In genomic region chr2:162344617-162344950, GRCh38 we compare ENCODE assay signal across 8 cellular contexts. TPM values are rescaled to one million over a fixed set of nuclear protein-coding genes. Genes with fewer than 3 reads are reported as not detected.
DNase-seq lines count a peak whose midpoint lies in the region; ATAC-seq and TF ChIP-seq lines count a peak whose summit lies in the region.

No MANE protein-coding gene starts in this region.

- H3K79me1 ChIP-seq in trophoblast cell (ENCODE audit: low read length): peaks cover 4% of the 10 kb centered on the region

- H2AK5ac ChIP-seq in trophoblast cell (ENCODE audit: low read length): no peak overlapping the region

- H2BK12ac ChIP-seq in trophoblast cell (ENCODE audit: low read length): no peak overlapping the region

- no peaks in the 10 kb centered on the region for H3K9me3 ChIP-seq in SJSA1 (replicated peaks)
- no peaks in the 10 kb centered on the region for H3K9me3 ChIP-seq in esophagus (ENCODE audit: control insufficient read depth in 2 of 2, insufficient read depth in 1 of 2, low read depth in 1 of 2, low read length in 1 of 2)
- H3K9me3 ChIP-seq in trophoblast cell (ENCODE audit: insufficient read depth, low read depth, low read length): no peaks in the 10 kb centered on the region
- no peaks in the 10 kb centered on the region; the same call in 1 of the 2 replicates for H3K9me3 ChIP-seq in Karpas-422 (ENCODE audit: low read length)

- DNase-seq in GM23338 (ENCODE audit: low spot score) (no peak), SJSA1 (ENCODE audit: low read depth in 1 of 2, low spot score in 2 of 2) (no peak), trophoblast cell (no peak), Karpas-422 (no peak), mucosa of gallbladder (ENCODE audit: low spot score) (no peak), NCI-H82 treated with DMSO at 0.1 percent for 48 hours (lab: John Stamatoyannopoulos, UW; ENCODE audit: unreplicated experiment) (no peak), T1000 (lab: John Stamatoyannopoulos, UW) (no peak)

- 5 to 7% methylated on average over 8 of the region's 8 CpGs for WGBS in esophagus, 2 donors
- WGBS in trophoblast cell (ENCODE audit: extremely low coverage, insufficient coverage, insufficient read length): no CpG with 5 or more reads among the region's 8 CpGs

- peak overlapping the region; percentile 60 for H3K4me3 ChIP-seq in GM23338
- peak overlapping the region; percentile 64 for H3K4me3 ChIP-seq in SJSA1
- peak overlapping the region; percentile 78 to 93 for H3K4me3 ChIP-seq in esophagus (ENCODE audit: low read depth in 1 of 2, low read length in 2 of 2)
- peak overlapping the region; percentile 96 for H3K4me3 ChIP-seq in trophoblast cell (ENCODE audit: low read depth, low read length)
- no peak overlapping the region for H3K4me3 ChIP-seq in Karpas-422 (ENCODE audit: low read length)

- H2BK120ac ChIP-seq in trophoblast cell (ENCODE audit: insufficient read depth, low read length, poor library complexity): no peak overlapping the region

- ATAC-seq in GM23338: no peak

- H3K18ac ChIP-seq in trophoblast cell (ENCODE audit: low read length): no peak overlapping the region

- H3K27me3 ChIP-seq in GM23338 (ENCODE audit: insufficient read depth) (no peaks in the 10 kb centered on the region), SJSA1 (replicated peaks) (no peaks in the 10 kb centered on the region), esophagus (ENCODE audit: control insufficient read depth in 1 of 2, insufficient read depth in 2 of 2, low read length in 2 of 2) (no peaks in the 10 kb centered on the region), trophoblast cell (ENCODE audit: insufficient read depth, low read length) (no peaks in the 10 kb centered on the region), Karpas-422 (ENCODE audit: low read length) (no peaks in the 10 kb centered on the region)

- no peaks in the 10 kb centered on the region for H3F3A ChIP-seq in GM23338 (replicated peaks; ENCODE audit: low read depth)

- no peak overlapping the region for H2BK5ac ChIP-seq in trophoblast cell (ENCODE audit: low read depth, low read length, poor library complexity)

- H3K23ac ChIP-seq in trophoblast cell (ENCODE audit: low read length): no peak overlapping the region

- H3K36me3 ChIP-seq in GM23338 (ENCODE audit: insufficient read depth): no peaks in the 10 kb centered on the region
- no peaks in the 10 kb centered on the region for H3K36me3 ChIP-seq in SJSA1
- no peaks in the 10 kb centered on the region for H3K36me3 ChIP-seq in esophagus (ENCODE audit: control insufficient read depth in 2 of 2, insufficient read depth in 2 of 2, low read length in 1 of 2)
- H3K36me3 ChIP-seq in trophoblast cell (ENCODE audit: control insufficient read depth in 1 of 2, insufficient read depth in 2 of 2, low read length in 2 of 2): no peaks in the 10 kb centered on the region
- no peaks in the 10 kb centered on the region for H3K36me3 ChIP-seq in Karpas-422 (ENCODE audit: insufficient read depth, low read length)

- peak overlapping the region; percentile 48; the same call in 1 of the 2 replicates for H2AFZ ChIP-seq in GM23338
- peak overlapping the region; percentile 95 for H2AFZ ChIP-seq in trophoblast cell (ENCODE audit: insufficient read depth, low read length, poor library complexity)
- H2AFZ ChIP-seq in Karpas-422 (ENCODE audit: low read length): no peak overlapping the region

- H4K91ac ChIP-seq in trophoblast cell (ENCODE audit: low read depth, low read length): no peak overlapping the region

- H3K79me2 ChIP-seq in GM23338 (replicated peaks; ENCODE audit: insufficient read depth) (peaks cover 30% of the 10 kb centered on the region), trophoblast cell (ENCODE audit: control insufficient read depth, insufficient read depth, low read length, poor library complexity) (no peaks in the 10 kb centered on the region), Karpas-422 (ENCODE audit: low read length) (no peaks in the 10 kb centered on the region)

- no peak overlapping the region for H3K27ac ChIP-seq in GM23338 (ENCODE audit: low read depth)
- no peak overlapping the region for H3K27ac ChIP-seq in SJSA1
- peak overlapping the region; percentile 89 to 95 for H3K27ac ChIP-seq in esophagus (ENCODE audit: low read depth in 2 of 2, low read length in 1 of 2)
- no peak overlapping the region for H3K27ac ChIP-seq in trophoblast cell (ENCODE audit: low read depth, low read length)
- no peak overlapping the region for H3K27ac ChIP-seq in Karpas-422 (ENCODE audit: low read length)

- H4K20me1 ChIP-seq in GM23338 (replicated peaks; ENCODE audit: insufficient read depth): peaks cover 6% of the 10 kb centered on the region
- H4K20me1 ChIP-seq in Karpas-422 (ENCODE audit: insufficient read depth, low read depth, low read length): no peaks in the 10 kb centered on the region

- peak overlapping the region; percentile 75 for H3K4me2 ChIP-seq in GM23338
- peak overlapping the region; percentile 70 for H3K4me2 ChIP-seq in trophoblast cell (ENCODE audit: low read length)
- no peak overlapping the region for H3K4me2 ChIP-seq in Karpas-422 (ENCODE audit: low read depth, low read length, poor library complexity, severe bottlenecking)

- H3K9me3 Mint-ChIP-seq in GM23338: no peaks in the 10 kb centered on the region

- H3K4me3 Mint-ChIP-seq in GM23338: peak overlapping the region; percentile 95

- H3K4me1 ChIP-seq in GM23338 (ENCODE audit: insufficient read depth) (peaks cover 6% of the 10 kb centered on the region), SJSA1 (replicated peaks) (peaks cover 10% of the 10 kb centered on the region; the same call in 1 of the 2 replicates), esophagus (ENCODE audit: control insufficient read depth in 2 of 2, insufficient read depth in 2 of 2, low read length in 1 of 2) (no peaks in the 10 kb centered on the region), trophoblast cell (ENCODE audit: control insufficient read depth in 1 of 2, insufficient read depth in 2 of 2, low read length in 2 of 2) (peaks cover 0 to 5% of the 10 kb centered on the region in 2 experiments), Karpas-422 (ENCODE audit: low read length) (no peaks in the 10 kb centered on the region)

- H3K9ac ChIP-seq in trophoblast cell (ENCODE audit: low read length): no peak overlapping the region
- H3K9ac ChIP-seq in Karpas-422 (ENCODE audit: low read length): no peak overlapping the region

- H3K14ac ChIP-seq in trophoblast cell (ENCODE audit: low read length): no peak overlapping the region

- H3K36me3 Mint-ChIP-seq in GM23338 (ENCODE audit: low read depth): no peaks in the 10 kb centered on the region; the same call in 2 of the 3 replicates

- H3K9me2 ChIP-seq in GM23338 (ENCODE audit: insufficient read depth): peaks cover 5% of the 10 kb centered on the region; the same call in 1 of the 2 replicates
- H3K9me2 ChIP-seq in Karpas-422 (replicated peaks; ENCODE audit: insufficient read depth, low read length): no peaks in the 10 kb centered on the region

- H3K4me1 Mint-ChIP-seq in GM23338: peaks cover 11% of the 10 kb centered on the region; the same call in 2 of the 3 replicates

- no peak for TF ChIP-seq CTCF in GM23338 (conservative IDR thresholded peaks at IDR 0.05; ENCODE audit: low read depth in 2 of 2)

- H3K27ac Mint-ChIP-seq in GM23338: peak overlapping the region; percentile 92

- peaks cover 3% of the 10 kb centered on the region for H3K27me3 Mint-ChIP-seq in GM23338 (ENCODE audit: insufficient read depth, low read depth, poor library complexity)

- H4K12ac ChIP-seq in trophoblast cell (ENCODE audit: low read depth, low read length): no peak overlapping the region

- H3K4ac ChIP-seq in trophoblast cell (ENCODE audit: low read depth, low read length): no peak overlapping the region

- H4K8ac ChIP-seq in trophoblast cell (ENCODE audit: low read depth, low read length): peak overlapping the region; percentile 82

TF ChIP-seq in GM23338, 12 proteins besides CTCF, POLR2A, EP300 and RAD21 (continues in another document):
- TF ChIP-seq POLR2AphosphoS5 (IDR thresholded peaks at IDR 0.05; ENCODE audit: low read depth): no peak
- TF ChIP-seq STAT1 (IDR thresholded peaks at IDR 0.05; ENCODE audit: unreplicated experiment): no peak
- no peak for TF ChIP-seq CREB1 (CRISPR knock-in tag; IDR thresholded peaks at IDR 0.05; ENCODE audit: low read depth)
- TF ChIP-seq EZH2 (IDR thresholded peaks at IDR 0.05; ENCODE audit: low read depth, unreplicated experiment): no peak

RNA-seq across cellular contexts. Expression of gene GCA, which starts 0.7 kb away (rescaled TPM):
- total RNA-seq in GM23338 (2014; rRNA removed; shearing (Covaris generic)): 39.3 and 42.6 TPM in 2 replicates
- polyA plus RNA-seq in GM23338 (2016; fragmentation: Nextera tagmentation; extraction: Ambion mirVana): 52.0 and 62.7 TPM in 2 replicates
- total RNA-seq in SJSA1 (2014; rRNA removed; shearing (Covaris generic)): 3.1 and 6.8 TPM in 2 replicates
- polyA plus RNA-seq in esophagus: 1 to 10 TPM; 6.5 to 7.1 TPM
- 8.3 and 8.5 TPM in 2 replicates for polyA plus RNA-seq in trophoblast cell (2013)
- 0.11 TPM in 1 of 2 replicates, not detected in the other for total RNA-seq in Karpas-422 (2014; rRNA removed; shearing (Covaris generic); ENCODE audit: low replicate concordance)
- total RNA-seq in mucosa of gallbladder: 37.4 TPM

RNA-seq across cellular contexts. Expression of gene IFIH1, which starts 26.1 kb away (rescaled TPM):
- 2.5 and 3.0 TPM in 2 replicates for total RNA-seq in GM23338 (2014; rRNA removed; shearing (Covaris generic))
- polyA plus RNA-seq in GM23338 (2016; fragmentation: Nextera tagmentation; extraction: Ambion mirVana) (0.97 and 1.2 TPM in 2 replicates), esophagus (1 to 10 TPM; 5.3 to 7.2 TPM)
- total RNA-seq in SJSA1 (2014; rRNA removed; shearing (Covaris generic)): 2.7 and 2.8 TPM in 2 replicates
- polyA plus RNA-seq in trophoblast cell (2013): 1.3 TPM in 2 replicates
- 0.26 and 0.69 TPM in 2 replicates for total RNA-seq in Karpas-422 (2014; rRNA removed; shearing (Covaris generic); ENCODE audit: low replicate concordance)
- total RNA-seq in mucosa of gallbladder: 15.9 TPM

Comparison
In these comparisons a context has a peak if more than half of its experiments do, and no peak if none do; other contexts are left out.
1. H3K27ac ChIP-seq: peak in esophagus (2 of 2); none in GM23338 (single experiment), SJSA1 (single experiment), trophoblast cell (single experiment) and Karpas-422 (single experiment).